32 cellular contexts compared by ENCODE assay signal in the genomic region with DNA sequence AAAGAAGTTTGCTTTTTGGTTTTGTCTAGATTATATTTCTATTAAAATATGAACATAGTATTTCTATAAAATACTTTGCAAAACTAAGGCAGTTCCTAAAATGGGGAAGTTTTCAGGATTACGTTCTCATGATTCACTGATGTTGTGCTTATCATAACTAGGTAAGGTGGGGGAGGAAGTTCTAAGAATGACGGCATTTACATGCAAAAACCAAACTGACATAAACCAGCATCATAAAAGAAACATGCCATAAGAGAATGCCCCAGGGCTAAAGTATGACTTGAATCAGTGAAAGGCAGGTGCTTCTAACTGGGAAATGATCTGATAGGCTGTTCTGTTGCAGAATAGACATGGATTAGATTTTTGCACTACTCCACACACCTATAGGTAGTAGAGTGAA.
DNase-seq lines count a peak whose midpoint lies in the region; ATAC-seq, FAIRE-seq and TF ChIP-seq lines count a peak whose summit lies in the region.
"Had no signal": no experiment of that assay in that cellular context is flagged by ENCODE, and none has a peak within 500 bp of the region (broad histone marks: within the 10 kb centered on the region; RNA-seq: fewer than 3 reads in every experiment).

No MANE protein-coding gene starts in this region.

- H4K20me1 ChIP-seq in GM12878 (ENCODE audit: control insufficient read depth, insufficient read depth) = no peaks in the 10 kb centered on the region
- H4K20me1 ChIP-seq in keratinocyte (ENCODE audit: control insufficient read depth, extremely low read depth, insufficient read depth, low read length) = no peaks in the 10 kb centered on the region

- H3K9me1 ChIP-seq in keratinocyte (ENCODE audit: control insufficient read depth, extremely low read depth, insufficient read depth, low read length) = no peaks in the 10 kb centered on the region

- H3K79me2 ChIP-seq in GM12878 (ENCODE audit: control insufficient read depth, insufficient read depth, low read length) = no peaks in the 10 kb centered on the region
- no peaks in the 10 kb centered on the region for H3K79me2 ChIP-seq in keratinocyte (ENCODE audit: control insufficient read depth, insufficient read depth, low read length)

- dilution Hi-C loops in keratinocyte (cut with MboI; ENCODE audit: extremely low pct_ligation_motif_present, low sequenced_read_pairs) = no loop called here

- no peak for TF ChIP-seq EP300 in GM12878 (IDR thresholded peaks at IDR 0.05; ENCODE audit: borderline replicate concordance in 1 of 2, control insufficient read depth in 1 of 2, low read depth in 2 of 2, low read length in 2 of 2)

- H3K9ac ChIP-seq in GM12878 (ENCODE audit: control insufficient read depth, insufficient read depth, low read length) = no peak overlapping the region
- H3K9ac ChIP-seq in keratinocyte (ENCODE audit: control insufficient read depth, extremely low read depth, insufficient read depth, low read length) = no peak overlapping the region

- POLR2A ChIA-PET in GM12878 (lab: Charles Lee) = no interaction called here

- no peaks in the 10 kb centered on the region for H3K9me3 ChIP-seq in GM12878 (replicated peaks; ENCODE audit: control insufficient read depth, insufficient read depth, low read length)
- no peaks in the 10 kb centered on the region for H3K9me3 ChIP-seq in keratinocyte (ENCODE audit: control insufficient read depth, low read depth, low read length)
- H3K9me3 ChIP-seq in thyroid gland = no peaks in the 10 kb centered on the region
- H3K9me3 ChIP-seq: prostate gland, sigmoid colon, thoracic aorta, uterus had no signal

- H2AFZ ChIP-seq in GM12878 (ENCODE audit: control insufficient read depth, low read depth, low read length) (no peak overlapping the region), keratinocyte (ENCODE audit: control insufficient read depth, low read length) (no peak overlapping the region)
- H2AFZ ChIP-seq: PC-9 had no signal

- RAD21 ChIA-PET in GM12878 (lab: Charles Lee; ENCODE audit: unreplicated experiment) = interaction anchor here (1.4 kb wide), 1 partner anchor 70 kb away, joined by 4 read pairs; no protein-coding TSS in a partner anchor

- intact Hi-C loops in GM12878 (cut with micrococcal nuclease; ENCODE audit: unreplicated experiment) (no loop called here), thyroid gland (cut with DNase I) (no loop called here)

- H3K36me3 ChIP-seq in GM12878 (ENCODE audit: control insufficient read depth in 2 of 2, insufficient read depth in 2 of 2, low read length in 1 of 2) (no peaks in the 10 kb centered on the region), keratinocyte (ENCODE audit: control insufficient read depth in 2 of 2, extremely low read depth in 1 of 2, insufficient read depth in 2 of 2, low read length in 2 of 2) (no peaks in the 10 kb centered on the region), thyroid gland (no peaks in the 10 kb centered on the region)
- H3K36me3 ChIP-seq: prostate gland, sigmoid colon, thoracic aorta, uterus had no signal

- H3K27me3 ChIP-seq in GM12878 (replicated peaks in 1 of 2; ENCODE audit: control insufficient read depth in 2 of 2, insufficient read depth in 2 of 2, low read length in 1 of 2) (no peaks in the 10 kb centered on the region; a peak in 1 of 4 replicates), keratinocyte (ENCODE audit: control insufficient read depth, extremely low read depth, insufficient read depth, low read length) (no peaks in the 10 kb centered on the region), thyroid gland (no peaks in the 10 kb centered on the region)
- H3K27me3 ChIP-seq: sigmoid colon, uterus had no signal

- H3K4me1 ChIP-seq in GM12878 (ENCODE audit: control insufficient read depth, insufficient read depth, low read length) (no peaks in the 10 kb centered on the region), keratinocyte (ENCODE audit: control insufficient read depth, extremely low read depth, insufficient read depth, low read length) (peaks cover 45% of the 10 kb centered on the region), thyroid gland (peaks cover 33 to 56% of the 10 kb centered on the region in 2 donors)
- H3K4me1 ChIP-seq: prostate gland had no signal

- no peak overlapping the region for H3K4me3 ChIP-seq in GM12878
- no peak overlapping the region for H3K4me3 ChIP-seq in keratinocyte (ENCODE audit: control insufficient read depth in 2 of 3, extremely low read depth in 1 of 3, insufficient read depth in 2 of 3, low read depth in 1 of 3, low read length in 3 of 3)
- no peak overlapping the region for H3K4me3 ChIP-seq in thyroid gland (replicated peaks in 1 of 3)
- H3K4me3 ChIP-seq: PC-9, prostate gland, sigmoid colon, thoracic aorta, uterus had no signal

- TF ChIP-seq CTCF in GM12878 (IDR thresholded peaks at IDR 0.05 in 2 of 3, conservative IDR thresholded peaks at IDR 0.05 in 1 of 3; ENCODE audit: control insufficient read depth in 2 of 3, extremely low read depth in 1 of 3, insufficient read depth in 1 of 3, low read depth in 3 of 3, low read length in 3 of 3) (no peak), keratinocyte (optimal IDR thresholded peaks at IDR 0.05 in 1 of 3, IDR thresholded peaks at IDR 0.05 in 1 of 3, conservative IDR thresholded peaks at IDR 0.05 in 1 of 3; ENCODE audit: extremely low read depth in 1 of 3, insufficient read depth in 2 of 3, low read length in 3 of 3) (no peak), thyroid gland (IDR thresholded peaks at IDR 0.05) (no peak)

- no peak for ATAC-seq in GM12878
- ATAC-seq in GM18907 (IDR thresholded peaks at IDR 0.05; ENCODE audit: unreplicated experiment) = no peak
- ATAC-seq: CD8-positive, alpha-beta T cell; HepG2; naive thymus-derived CD4-positive, alpha-beta T cell; stimulated activated naive CD8-positive, alpha-beta T cell treated with anti-CD3 and anti-CD28 coated beads, Interleukin-15, amount 100 ng/mL, for 72 hours; T-helper 17 cell had no signal

- FAIRE-seq in GM12878 (lab: Jason Lieb, UNC) (no peak), keratinocyte (lab: Jason Lieb, UNC) (peak; percentile 88), GM19239 (lab: Jason Lieb, UNC) (no peak)
- FAIRE-seq: HepG2 had no signal

- BruUV-seq in GM12878 (replicated peaks; lab: Mats Ljungman, UMichigan) = no TSS peak

- in situ Hi-C loops in GM12878 (cut with MboI) = no loop called here

- SMC1A ChIA-PET in GM12878 (lab: Charles Lee; ENCODE audit: uncharacterized antibody, unreplicated experiment) = interaction anchor here (0.6 kb wide), 1 partner anchor 199 kb away, joined by 3 read pairs; no protein-coding TSS in a partner anchor

- CTCF ChIA-PET in GM12878 (lab: Yijun Ruan, JAX) = interaction anchor here (0.6 to 1.5 kb wide), 3 partner anchors 30 to 122 kb away, joined by 3 to 6 read pairs (median 6); no protein-coding TSS in a partner anchor

- no peak overlapping the region for H3K4me2 ChIP-seq in GM12878 (ENCODE audit: control insufficient read depth, insufficient read depth)
- H3K4me2 ChIP-seq in keratinocyte (ENCODE audit: control insufficient read depth, extremely low read depth, insufficient read depth, low read depth, low read length) = peak overlapping the region; percentile 29
- H3K4me2 ChIP-seq: PC-9 had no signal

- DNase-seq in EL (peak; percentile 47), NCI-H526 (lab: John Stamatoyannopoulos, UW) (peak; percentile 34 to 50), GM12878 (ENCODE audit: low read depth, low spot score) (no peak), keratinocyte (ENCODE audit: low read depth, low spot score) (peak; percentile 69), thyroid gland (no peak), GM19239 (ENCODE audit: insufficient read length, low spot score) (no peak), COLO829 (ENCODE audit: low spot score) (no peak)
- DNase-seq: activated CD4-positive, alpha-beta memory T cell treated with anti-CD3 and anti-CD28 coated beads for 36 hours; activated CD4-positive, alpha-beta T cell treated with anti-CD3 and anti-CD28 coated beads for 1 hour; activated CD8-positive, alpha-beta memory T cell treated with anti-CD3 and anti-CD28 coated beads, Interleukin-2, amount 50 U/mL, for 4 hours; activated naive CD4-positive, alpha-beta T cell treated with anti-CD3 and anti-CD28 coated beads, Interleukin-2, amount 10 ng/mL, durations not matched to agents 7 days and 5 days; CD8-positive, alpha-beta T cell; DMS 273 treated with DMSO at 0.1 percent for 48 hours; HCEC 1CT; head of caudate nucleus; islet precursor cell; midbrain; naive thymus-derived CD4-positive, alpha-beta T cell; NCI-H1048; NCI-H1694; PC-9; Right ventricle myocardium superior; sigmoid colon; stimulated activated CD4-positive, alpha-beta T cell treated with anti-CD3 and anti-CD28 coated beads, Interleukin-12 subunit alpha, Interleukin-12 subunit beta, amount 100 ng/mL, for 4 hours; stimulated activated CD4-positive, alpha-beta T cell treated with anti-CD3 and anti-CD28 coated beads, Interleukin-2, amount 100 ng/mL, for 48 hours; stimulated activated naive CD8-positive, alpha-beta T cell treated with anti-CD3 and anti-CD28 coated beads, Interleukin-15, amount 100 ng/mL, for 72 hours; T-helper 17 cell; uterus had no signal

- 25% methylated on average over 2 of the region's 2 CpGs for WGBS in GM12878 (ENCODE audit: insufficient coverage, insufficient replicate concordance, low lambda C conversion rate, missing lambda C conversion rate)
- 88 to 91% methylated on average over 2 of the region's 2 CpGs for WGBS in thyroid gland, 2 donors

- no peak for TF ChIP-seq RAD21 in GM12878 (IDR thresholded peaks at IDR 0.05; ENCODE audit: insufficient read depth, low read depth, low read length)

- H3K27ac ChIP-seq in GM12878 (ENCODE audit: control insufficient read depth, insufficient read depth) (no peak overlapping the region), keratinocyte (ENCODE audit: control insufficient read depth, insufficient read depth, low read length) (peak overlapping the region; percentile 47), thyroid gland (peak overlapping the region in 1 of 3 donors; percentile 31)
- H3K27ac ChIP-seq: PC-9, prostate gland, sigmoid colon, thoracic aorta, uterus had no signal

- TF ChIP-seq POLR2A in GM12878 (IDR thresholded peaks at IDR 0.05; ENCODE audit: low read depth, low read length) (no peak), thyroid gland (IDR thresholded peaks at IDR 0.05) (no peak)

TF ChIP-seq in GM12878, 131 proteins besides CTCF, POLR2A, EP300 and RAD21:
- no peak for TF ChIP-seq JUND (IDR thresholded peaks at IDR 0.05; ENCODE audit: low read depth, low read length)
- TF ChIP-seq CREB1 (IDR thresholded peaks at IDR 0.05; ENCODE audit: low read depth) = 0 out of 2 replicates have a peak, but pooled peaks have one; percentile 24

Comparison
In these comparisons a context has a peak if more than half of its experiments do, and no peak if none do; other contexts are left out.
1. DNase-seq: peak in EL (single experiment), NCI-H526 (2 of 2) and keratinocyte (single experiment); none in GM12878 (single experiment), thyroid gland (0 of 2), GM19239 (single experiment) and COLO829 (single experiment).